1 cellular context compared by ENCODE assay signal in the genomic region with DNA sequence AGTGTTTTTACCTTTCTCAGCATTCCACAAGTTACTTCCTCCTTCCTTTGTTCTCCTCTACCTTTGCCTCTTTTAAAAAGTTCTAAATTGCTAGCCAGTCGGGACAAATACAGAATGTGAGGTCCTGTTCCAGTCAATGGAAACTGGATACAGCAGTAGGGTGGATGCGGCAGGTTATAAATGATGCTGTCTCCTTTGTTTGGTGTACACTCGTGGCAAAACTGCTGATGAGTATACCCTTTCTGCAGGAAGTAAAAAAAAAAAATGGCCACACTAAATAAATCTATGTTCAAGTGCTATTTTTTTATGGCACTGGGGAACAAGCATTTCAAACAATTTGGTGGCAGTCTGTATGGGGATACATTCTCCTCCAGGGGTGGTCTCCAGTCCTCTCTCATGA.
TF ChIP-seq lines count a peak whose summit lies in the region.

No MANE protein-coding gene starts in this region.

TF ChIP-seq in K562, 482 proteins besides CTCF, POLR2A, EP300 and RAD21:
- TF ChIP-seq, protein P1, sequence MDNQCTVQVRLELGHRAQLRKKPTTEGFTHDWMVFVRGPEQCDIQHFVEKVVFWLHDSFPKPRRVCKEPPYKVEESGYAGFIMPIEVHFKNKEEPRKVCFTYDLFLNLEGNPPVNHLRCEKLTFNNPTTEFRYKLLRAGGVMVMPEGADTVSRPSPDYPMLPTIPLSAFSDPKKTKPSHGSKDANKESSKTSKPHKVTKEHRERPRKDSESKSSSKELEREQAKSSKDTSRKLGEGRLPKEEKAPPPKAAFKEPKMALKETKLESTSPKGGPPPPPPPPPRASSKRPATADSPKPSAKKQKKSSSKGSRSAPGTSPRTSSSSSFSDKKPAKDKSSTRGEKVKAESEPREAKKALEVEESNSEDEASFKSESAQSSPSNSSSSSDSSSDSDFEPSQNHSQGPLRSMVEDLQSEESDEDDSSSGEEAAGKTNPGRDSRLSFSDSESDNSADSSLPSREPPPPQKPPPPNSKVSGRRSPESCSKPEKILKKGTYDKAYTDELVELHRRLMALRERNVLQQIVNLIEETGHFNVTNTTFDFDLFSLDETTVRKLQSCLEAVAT (IDR thresholded peaks at IDR 0.05), result no peak
- no peak for TF ChIP-seq NFE2L1 (tag; IDR thresholded peaks at IDR 0.05; ENCODE audit: borderline replicate concordance, low read depth)
- TF ChIP-seq SAFB (IDR thresholded peaks at IDR 0.05; ENCODE audit: borderline replicate concordance, low read depth, low read length), result no peak
- no peak for TF ChIP-seq THRA (IDR thresholded peaks at IDR 0.05)
- TF ChIP-seq KDM1A (IDR thresholded peaks at IDR 0.05), result no peak
- TF ChIP-seq ZNF395 (CRISPR knock-in tag; IDR thresholded peaks at IDR 0.05), result 0 out of 2 replicates have a peak, but pooled peaks have one; percentile 29
